Comparison of ENCODE assay signal across 21 cellular contexts in the genomic region with DNA sequence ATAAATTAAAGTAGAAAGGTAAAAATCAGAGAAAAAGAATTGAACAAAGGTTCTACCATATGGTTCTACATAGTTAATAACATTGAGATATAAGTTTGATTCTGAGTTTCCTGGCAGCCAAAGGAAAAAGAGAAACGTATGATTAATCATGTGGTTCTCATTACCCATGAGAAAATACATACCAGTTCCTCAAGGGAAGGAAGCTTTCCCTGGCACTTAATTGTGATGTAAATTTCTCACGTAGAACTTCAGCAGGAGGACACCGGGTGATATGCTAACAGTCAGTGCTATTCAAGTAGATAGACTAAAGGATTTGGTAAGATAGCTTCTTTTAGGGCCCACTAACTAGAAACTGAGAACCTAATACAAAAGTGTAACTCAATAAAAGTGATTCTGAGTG.
A peak's percentile ranks its signal among the peaks of the same experiment; 100 is the strongest.
DNase-seq lines count a peak whose midpoint lies in the region; ATAC-seq, FAIRE-seq and TF ChIP-seq lines count a peak whose summit lies in the region.
"Had no signal": no experiment of that assay in that cellular context is flagged by ENCODE, and none has a peak within 500 bp of the region (broad histone marks: within the 10 kb centered on the region; RNA-seq: fewer than 3 reads in every experiment).

No MANE protein-coding gene starts in this region.

- no peak for FAIRE-seq in GM19239 (lab: Jason Lieb, UNC)
- FAIRE-seq: A204.1 had no signal

- peak overlapping the region; percentile 89 for H3K27ac ChIP-seq in ACC112 (ENCODE audit: low read depth, low read length)
- peak overlapping the region; percentile 62 for H3K27ac ChIP-seq in mammary epithelial cell (ENCODE audit: insufficient read depth, low read depth, low read length)
- H3K27ac ChIP-seq in mesendoderm (ENCODE audit: low read depth, low read length): no peak overlapping the region
- H3K27ac ChIP-seq: BLaER1 treated with 17β-estradiol and CSF1 and Interleukin-3, amounts not matched to agents 10 nM and 100 nM; RWPE1 had no signal

- no peaks in the 10 kb centered on the region for H3K9me3 ChIP-seq in mammary epithelial cell (replicated peaks; ENCODE audit: insufficient read depth, low read length)
- H3K9me3 ChIP-seq: uterus had no signal

- no peak overlapping the region for H3K4ac ChIP-seq in mesendoderm (ENCODE audit: low read depth, low read length)

- no peak overlapping the region for H3K4me3 ChIP-seq in ACC112 (ENCODE audit: low read depth, low read length)
- no peak overlapping the region for H3K4me3 ChIP-seq in mammary epithelial cell (replicated peaks in 1 of 3; ENCODE audit: insufficient read depth in 1 of 3, low read depth in 2 of 3, low read length in 3 of 3)
- no peak overlapping the region for H3K4me3 ChIP-seq in mesendoderm (ENCODE audit: low read length)
- H3K4me3 ChIP-seq: BLaER1 treated with 17β-estradiol and CSF1 and Interleukin-3, amounts not matched to agents 10 nM and 100 nM; lung; uterus had no signal

- peaks cover 4% of the 10 kb centered on the region for H3K36me3 Mint-ChIP-seq in activated CD4-positive, alpha-beta memory T cell treated with anti-CD3 and anti-CD28 coated beads for 36 hours
- peaks cover 13% of the 10 kb centered on the region for H3K36me3 Mint-ChIP-seq in activated CD4-positive, alpha-beta memory T cell treated with anti-CD3 and anti-CD28 coated beads, Interleukin-2, amount 10 ng/mL, durations not matched to agents 7 days and 5 days (ENCODE audit: low read depth)

- no peak overlapping the region for H4K8ac ChIP-seq in mesendoderm (ENCODE audit: low read depth, low read length)

- in situ Hi-C loops in mammary epithelial cell (cut with MboI; ENCODE audit: low sequenced_read_pairs in 2 of 2): no loop called here

- peaks cover 5% of the 10 kb centered on the region for H3K9me3 Mint-ChIP-seq in activated CD4-positive, alpha-beta memory T cell treated with anti-CD3 and anti-CD28 coated beads for 36 hours
- peaks cover 10% of the 10 kb centered on the region for H3K9me3 Mint-ChIP-seq in activated CD4-positive, alpha-beta memory T cell treated with anti-CD3 and anti-CD28 coated beads, Interleukin-2, amount 10 ng/mL, durations not matched to agents 7 days and 5 days

- H4K20me1 ChIP-seq in mammary epithelial cell (ENCODE audit: insufficient read depth, low read length): no peaks in the 10 kb centered on the region
- H4K20me1 ChIP-seq: BLaER1 treated with 17β-estradiol and CSF1 and Interleukin-3, amounts not matched to agents 10 nM and 100 nM had no signal

- intact Hi-C loops in activated CD4-positive, alpha-beta memory T cell treated with anti-CD3 and anti-CD28 coated beads for 36 hours (cut with micrococcal nuclease): no loop called here
- intact Hi-C loops in mammary epithelial cell (cut with micrococcal nuclease): no loop called here

- H2AK5ac ChIP-seq in mesendoderm (ENCODE audit: low read length): no peak overlapping the region

- no peak overlapping the region for H2AFZ ChIP-seq in ACC112 (ENCODE audit: low read length, unreplicated experiment)
- H2AFZ ChIP-seq in mammary epithelial cell (ENCODE audit: low read depth, low read length): no peak overlapping the region

- no peak overlapping the region for H2BK120ac ChIP-seq in mesendoderm (ENCODE audit: low read depth, low read length)

- CTCF ChIA-PET in activated CD4-positive, alpha-beta memory T cell treated with anti-CD3 and anti-CD28 coated beads for 36 hours (lab: Charles Lee): interaction anchor here (1.3 to 3.2 kb wide), 6 partner anchors 18 to 251 kb away, joined by 3 to 34 read pairs (median 14); no protein-coding TSS in a partner anchor
- CTCF ChIA-PET in activated CD4-positive, alpha-beta memory T cell treated with anti-CD3 and anti-CD28 coated beads, Interleukin-2, amount 10 ng/mL, durations not matched to agents 7 days and 5 days (lab: Charles Lee): interaction anchor here (0.5 to 1.0 kb wide), 2 partner anchors 19 to 223 kb away, joined by 3 read pairs; no protein-coding TSS in a partner anchor
- CTCF ChIA-PET in mammary epithelial cell (lab: Charles Lee; ENCODE audit: low non-redundant PET): interaction anchor here (0.8 kb wide), 1 partner anchor 354 kb away, joined by 5 read pairs; no protein-coding TSS in a partner anchor

- H3K4me1 ChIP-seq in ACC112 (ENCODE audit: control insufficient read depth, insufficient read depth, low read length, unreplicated experiment) (peaks cover 29% of the 10 kb centered on the region), mammary epithelial cell (ENCODE audit: insufficient read depth, low read length) (peaks cover 5% of the 10 kb centered on the region), mesendoderm (ENCODE audit: control insufficient read depth, low read depth, low read length) (peaks cover 2% of the 10 kb centered on the region)
- H3K4me1 ChIP-seq: BLaER1 treated with 17β-estradiol and CSF1 and Interleukin-3, amounts not matched to agents 10 nM and 100 nM had no signal

- H3K27me3 ChIP-seq in ACC112 (ENCODE audit: insufficient read depth, low read length): no peaks in the 10 kb centered on the region
- H3K27me3 ChIP-seq in mammary epithelial cell (ENCODE audit: insufficient read depth, low read length): no peaks in the 10 kb centered on the region
- H3K27me3 ChIP-seq in mesendoderm (ENCODE audit: insufficient read depth, low read length, poor library complexity): no peaks in the 10 kb centered on the region
- H3K27me3 ChIP-seq: BLaER1 treated with 17β-estradiol and CSF1 and Interleukin-3, amounts not matched to agents 10 nM and 100 nM; uterus had no signal

- no peak for TF ChIP-seq CTCF in mammary epithelial cell (conservative IDR thresholded peaks at IDR 0.05 in 1 of 2, IDR thresholded peaks at IDR 0.05 in 1 of 2; ENCODE audit: extremely low read depth in 1 of 2, insufficient read depth in 1 of 2, low read depth in 1 of 2, low read length in 2 of 2)

- H3K9ac ChIP-seq in mammary epithelial cell (ENCODE audit: insufficient read depth, low read length): no peak overlapping the region
- no peak overlapping the region for H3K9ac ChIP-seq in mesendoderm (ENCODE audit: low read length)
- H3K9ac ChIP-seq: BLaER1 treated with 17β-estradiol and CSF1 and Interleukin-3, amounts not matched to agents 10 nM and 100 nM had no signal

- DNase-seq in activated CD4-positive, alpha-beta memory T cell treated with anti-CD3 and anti-CD28 coated beads for 36 hours: no peak
- no peak for DNase-seq in activated CD4-positive, alpha-beta memory T cell treated with anti-CD3 and anti-CD28 coated beads, Interleukin-2, amount 10 ng/mL, durations not matched to agents 7 days and 5 days
- DNase-seq in mammary epithelial cell (no peak), mesendoderm (peak; percentile 48), GM19239 (ENCODE audit: insufficient read length, low spot score) (no peak)
- DNase-seq: activated CD8-positive, alpha-beta memory T cell treated with anti-CD3 and anti-CD28 coated beads, Interleukin-2, amount 50 U/mL, for 48 hours; activated naive CD4-positive, alpha-beta T cell treated with Interleukin-2 at 50 U/mL for 16 hours; anterior cingulate cortex; cerebellar nuclear complex; head of caudate nucleus; NCI-H1417; NCI-H524 treated with DMSO at 0.1 percent for 48 hours; stimulated activated CD4-positive, alpha-beta T cell treated with anti-CD3 and anti-CD28 coated beads, Interleukin-12 subunit alpha, Interleukin-12 subunit beta, amount 100 ng/mL, for 4 hours; uterus had no signal

- H3K23ac ChIP-seq in mesendoderm (ENCODE audit: low read length): no peak overlapping the region

- BruUV-seq in mammary epithelial cell (replicated peaks; lab: Mats Ljungman, UMichigan): no TSS peak

- H2BK5ac ChIP-seq in mesendoderm (ENCODE audit: low read length): no peak overlapping the region

- POLR2A ChIA-PET in activated CD4-positive, alpha-beta memory T cell treated with anti-CD3 and anti-CD28 coated beads for 36 hours (lab: Charles Lee): interaction anchor here (1.0 to 5.3 kb wide), 8 partner anchors 17 to 223 kb away, joined by 4 to 83 read pairs (median 9); no protein-coding TSS in a partner anchor
- POLR2A ChIA-PET in activated CD4-positive, alpha-beta memory T cell treated with anti-CD3 and anti-CD28 coated beads, Interleukin-2, amount 10 ng/mL, durations not matched to agents 7 days and 5 days (lab: Charles Lee): interaction anchor here (2.0 kb wide), 1 partner anchor 30 kb away, joined by 7 read pairs; no protein-coding TSS in a partner anchor

- ATAC-seq in HG03108 (IDR thresholded peaks at IDR 0.05; ENCODE audit: unreplicated experiment) (no peak), HG02884 (IDR thresholded peaks at IDR 0.05; ENCODE audit: unreplicated experiment) (no peak)

- WGBS in mammary epithelial cell (ENCODE audit: low coverage, missing lambda C conversion rate): 93% methylated on average over 3 of the region's 3 CpGs
- no CpG with 5 or more reads among the region's 3 CpGs for WGBS in mesendoderm (ENCODE audit: extremely low coverage, insufficient coverage, low lambda C conversion rate)

- no peak overlapping the region for H2BK15ac ChIP-seq in mesendoderm (replicated peaks; ENCODE audit: low read depth)

- peaks cover 32% of the 10 kb centered on the region for H3K4me1 Mint-ChIP-seq in activated CD4-positive, alpha-beta memory T cell treated with anti-CD3 and anti-CD28 coated beads for 36 hours (ENCODE audit: low read depth)
- H3K4me1 Mint-ChIP-seq in activated CD4-positive, alpha-beta memory T cell treated with anti-CD3 and anti-CD28 coated beads, Interleukin-2, amount 10 ng/mL, durations not matched to agents 7 days and 5 days: peaks cover 28% of the 10 kb centered on the region

- H4K5ac ChIP-seq in mesendoderm (ENCODE audit: low read length): no peak overlapping the region

- peaks cover 4% of the 10 kb centered on the region for H3K79me2 ChIP-seq in ACC112 (ENCODE audit: control insufficient read depth, insufficient read depth, low read length, unreplicated experiment)
- H3K79me2 ChIP-seq in mammary epithelial cell (ENCODE audit: insufficient read depth, low read length): no peaks in the 10 kb centered on the region
- H3K79me2 ChIP-seq in mesendoderm (ENCODE audit: control insufficient read depth, insufficient read depth, low read length): no peaks in the 10 kb centered on the region

- no peak overlapping the region for H3K56ac ChIP-seq in mesendoderm (ENCODE audit: low read length)

- H3K18ac ChIP-seq in mesendoderm (ENCODE audit: low read length): no peak overlapping the region

- no peaks in the 10 kb centered on the region for H3K79me1 ChIP-seq in mesendoderm (ENCODE audit: low read length)

- dilution Hi-C loops in mammary epithelial cell (cut with HindIII; ENCODE audit: low sequenced_read_pairs): no loop called here

- H3K27ac Mint-ChIP-seq in activated CD4-positive, alpha-beta memory T cell treated with anti-CD3 and anti-CD28 coated beads for 36 hours: peak overlapping the region; percentile 89
- H3K27ac Mint-ChIP-seq in activated CD4-positive, alpha-beta memory T cell treated with anti-CD3 and anti-CD28 coated beads, Interleukin-2, amount 10 ng/mL, durations not matched to agents 7 days and 5 days: no peak overlapping the region

- H3K36me3 ChIP-seq in ACC112 (ENCODE audit: insufficient read depth, low read length): no peaks in the 10 kb centered on the region
- no peaks in the 10 kb centered on the region for H3K36me3 ChIP-seq in mammary epithelial cell (ENCODE audit: insufficient read depth, low read length)
- H3K36me3 ChIP-seq in mesendoderm (ENCODE audit: control insufficient read depth, insufficient read depth, low read length): no peaks in the 10 kb centered on the region
- H3K36me3 ChIP-seq: BLaER1 treated with 17β-estradiol and CSF1 and Interleukin-3, amounts not matched to agents 10 nM and 100 nM; uterus had no signal

- H3K27me3 Mint-ChIP-seq in activated CD4-positive, alpha-beta memory T cell treated with anti-CD3 and anti-CD28 coated beads for 36 hours: peaks cover 3% of the 10 kb centered on the region
- no peaks in the 10 kb centered on the region for H3K27me3 Mint-ChIP-seq in activated CD4-positive, alpha-beta memory T cell treated with anti-CD3 and anti-CD28 coated beads, Interleukin-2, amount 10 ng/mL, durations not matched to agents 7 days and 5 days

- no peak overlapping the region for H3K4me3 Mint-ChIP-seq in activated CD4-positive, alpha-beta memory T cell treated with anti-CD3 and anti-CD28 coated beads for 36 hours
- H3K4me3 Mint-ChIP-seq in activated CD4-positive, alpha-beta memory T cell treated with anti-CD3 and anti-CD28 coated beads, Interleukin-2, amount 10 ng/mL, durations not matched to agents 7 days and 5 days: no peak overlapping the region

- H3K4me2 ChIP-seq in mammary epithelial cell (ENCODE audit: insufficient read depth, low read depth, low read length) (no peak overlapping the region), mesendoderm (ENCODE audit: low read length) (no peak overlapping the region)
- H3K4me2 ChIP-seq: BLaER1 treated with 17β-estradiol and CSF1 and Interleukin-3, amounts not matched to agents 10 nM and 100 nM had no signal
